ENCODE assay signal across 15 cellular contexts in genomic region chr11:94576306-94576705, GRCh38.
"Had no signal": no experiment of that assay in that cellular context is flagged by ENCODE, and none has a peak within 500 bp of the region (broad histone marks: within the 10 kb centered on the region; RNA-seq: fewer than 3 reads in every experiment).

No MANE protein-coding gene starts in this region.

- DNase-seq: effector memory CD4-positive, alpha-beta T cell; glutamatergic neuron; islet precursor cell; mammary epithelial cell; mucosa of descending colon; naive thymus-derived CD8-positive, alpha-beta T cell; posterior cingulate gyrus; sigmoid colon; stimulated activated naive CD4-positive, alpha-beta T cell; stomach; substantia nigra; transverse colon had no signal

- ATAC-seq: esophagus mucosa; gastroesophageal sphincter; left lobe of liver; mucosa of descending colon; naive thymus-derived CD8-positive, alpha-beta T cell had no signal
